In the genomic region with DNA sequence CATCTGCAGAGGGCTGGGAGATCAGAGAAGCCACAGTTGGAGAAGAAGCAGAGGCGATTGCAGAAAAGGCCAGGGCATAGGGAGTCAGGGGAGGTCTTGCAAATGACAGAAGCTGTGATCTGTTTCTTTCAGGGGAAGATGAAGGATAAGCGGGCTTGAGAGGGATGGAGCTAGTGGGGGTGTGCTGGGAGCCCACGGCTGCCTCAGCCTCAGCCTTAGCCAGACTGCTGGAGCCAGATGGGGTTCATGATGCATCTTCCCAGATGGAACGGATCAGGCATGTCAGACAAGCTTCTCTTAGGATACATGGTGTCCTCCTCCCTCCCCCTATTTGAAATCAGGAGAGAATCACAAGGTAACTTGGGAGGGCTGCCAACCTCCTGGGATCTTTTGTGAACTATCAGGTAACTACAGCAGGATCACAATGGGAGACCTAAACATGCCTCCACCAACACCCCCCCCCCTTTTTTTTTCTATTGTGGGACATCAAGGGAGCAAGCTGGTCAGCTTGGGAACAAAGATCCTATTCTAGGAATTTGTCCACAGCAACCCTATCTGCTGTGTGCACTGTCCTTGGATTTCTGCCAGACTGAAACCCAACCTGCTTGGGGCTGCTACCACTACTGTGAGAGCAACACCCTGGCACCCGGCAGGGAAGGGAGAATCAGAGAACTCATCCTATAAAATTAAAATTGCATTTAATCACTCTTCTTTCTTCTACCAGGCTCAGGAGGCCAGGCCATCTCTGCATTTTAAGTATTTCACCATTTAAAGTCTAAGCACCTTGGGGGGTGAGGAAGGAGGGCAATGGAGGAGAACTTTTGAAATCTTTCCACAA, we compare ENCODE assay signal across 9 cellular contexts. TPM values are rescaled to one million over a fixed set of nuclear protein-coding genes. Genes with fewer than 3 reads are reported as not detected.
DNase-seq lines count a peak whose midpoint lies in the region; ATAC-seq and TF ChIP-seq lines count a peak whose summit lies in the region.
"Had no signal": no experiment of that assay in that cellular context is flagged by ENCODE, and none has a peak within 500 bp of the region (broad histone marks: within the 10 kb centered on the region; RNA-seq: fewer than 3 reads in every experiment).

No MANE protein-coding gene starts in this region.

- peak overlapping the region; percentile 14 for H3K4me3 ChIP-seq in coronary artery

- no peaks in the 10 kb centered on the region for H3K36me3 Mint-ChIP-seq in activated naive CD4-positive, alpha-beta T cell treated with anti-CD3 and anti-CD28 coated beads, Interleukin-2, amount 10 ng/mL, durations not matched to agents 7 days and 5 days

- H3K27ac ChIP-seq in coronary artery = peak overlapping the region; percentile 70 to 90

- no peaks in the 10 kb centered on the region for H3K9me3 Mint-ChIP-seq in activated naive CD4-positive, alpha-beta T cell treated with anti-CD3 and anti-CD28 coated beads, Interleukin-2, amount 10 ng/mL, durations not matched to agents 7 days and 5 days
- H3K9me3 Mint-ChIP-seq in stimulated activated naive CD8-positive, alpha-beta T cell treated with anti-CD3 and anti-CD28 coated beads, Interleukin-15, amount 100 ng/mL, for 72 hours = no peaks in the 10 kb centered on the region
- H3K9me3 Mint-ChIP-seq: activated naive CD4-positive, alpha-beta T cell treated with anti-CD3 and anti-CD28 coated beads, Interleukin-2, amount 50 U/mL, for 24 hours had no signal

- no peak for TF ChIP-seq CTCF in coronary artery (IDR thresholded peaks at IDR 0.05)

- peaks cover 65% of the 10 kb centered on the region for H3K27me3 Mint-ChIP-seq in activated naive CD4-positive, alpha-beta T cell treated with anti-CD3 and anti-CD28 coated beads, Interleukin-2, amount 10 ng/mL, durations not matched to agents 7 days and 5 days
- no peaks in the 10 kb centered on the region for H3K27me3 Mint-ChIP-seq in stimulated activated naive CD8-positive, alpha-beta T cell treated with anti-CD3 and anti-CD28 coated beads, Interleukin-15, amount 100 ng/mL, for 72 hours

- no peak overlapping the region for H3K27ac Mint-ChIP-seq in activated naive CD4-positive, alpha-beta T cell treated with anti-CD3 and anti-CD28 coated beads, Interleukin-2, amount 10 ng/mL, durations not matched to agents 7 days and 5 days
- peak overlapping the region in 1 of 2 donors; percentile 23 for H3K27ac Mint-ChIP-seq in stimulated activated naive CD8-positive, alpha-beta T cell treated with anti-CD3 and anti-CD28 coated beads, Interleukin-15, amount 100 ng/mL, for 72 hours
- H3K27ac Mint-ChIP-seq: activated naive CD4-positive, alpha-beta T cell treated with anti-CD3 and anti-CD28 coated beads, Interleukin-2, amount 50 U/mL, for 24 hours had no signal

- DNase-seq in EH (ENCODE audit: low read depth) (peak; percentile 76), NCI-H226 (peak; percentile 46), coronary artery (ENCODE audit: low spot score) (no peak), myocyte (ENCODE audit: low read depth) (peak; percentile 95), ACHN (no peak)
- DNase-seq in activated naive CD4-positive, alpha-beta T cell treated with anti-CD3 and anti-CD28 coated beads, Interleukin-2, amount 10 ng/mL, durations not matched to agents 7 days and 5 days = no peak
- DNase-seq in stimulated activated naive CD8-positive, alpha-beta T cell treated with anti-CD3 and anti-CD28 coated beads, Interleukin-15, amount 100 ng/mL, for 72 hours = no peak

- CTCF ChIA-PET in activated naive CD4-positive, alpha-beta T cell treated with anti-CD3 and anti-CD28 coated beads, Interleukin-2, amount 10 ng/mL, durations not matched to agents 7 days and 5 days (lab: Charles Lee) = interaction anchor here (0.7 to 1.4 kb wide), 2 partner anchors 12 to 26 kb away, joined by 3 read pairs; no protein-coding TSS in a partner anchor

- in situ Hi-C loops in ACHN (cut with HindIII; ENCODE audit: low pct_ligation_motif_present, low pct_unique_long_range_greater_than_20kb, low sequenced_read_pairs) = no loop called here

- H3K4me1 Mint-ChIP-seq in activated naive CD4-positive, alpha-beta T cell treated with anti-CD3 and anti-CD28 coated beads, Interleukin-2, amount 10 ng/mL, durations not matched to agents 7 days and 5 days = no peaks in the 10 kb centered on the region
- no peaks in the 10 kb centered on the region for H3K4me1 Mint-ChIP-seq in stimulated activated naive CD8-positive, alpha-beta T cell treated with anti-CD3 and anti-CD28 coated beads, Interleukin-15, amount 100 ng/mL, for 72 hours
- H3K4me1 Mint-ChIP-seq: activated naive CD4-positive, alpha-beta T cell treated with anti-CD3 and anti-CD28 coated beads, Interleukin-2, amount 50 U/mL, for 24 hours had no signal

- no peak for ATAC-seq in HG02759 (IDR thresholded peaks at IDR 0.05; ENCODE audit: unreplicated experiment)
- ATAC-seq in stimulated activated naive CD8-positive, alpha-beta T cell treated with anti-CD3 and anti-CD28 coated beads, Interleukin-15, amount 100 ng/mL, for 72 hours = no peak

- H3K4me3 Mint-ChIP-seq in activated naive CD4-positive, alpha-beta T cell treated with anti-CD3 and anti-CD28 coated beads, Interleukin-2, amount 10 ng/mL, durations not matched to agents 7 days and 5 days = no peak overlapping the region
- no peak overlapping the region for H3K4me3 Mint-ChIP-seq in stimulated activated naive CD8-positive, alpha-beta T cell treated with anti-CD3 and anti-CD28 coated beads, Interleukin-15, amount 100 ng/mL, for 72 hours
- H3K4me3 Mint-ChIP-seq: activated naive CD4-positive, alpha-beta T cell treated with anti-CD3 and anti-CD28 coated beads, Interleukin-2, amount 50 U/mL, for 24 hours had no signal

RNA-seq across cellular contexts. Expression of gene ATP2A2, which starts 10.7 kb away (rescaled TPM):
- total RNA-seq in myocyte = 438 and 959 TPM in 2 replicates
- 245 TPM for polyA plus RNA-seq in myocyte (2012)

Comparison
In these comparisons a context has a peak if more than half of its experiments do, and no peak if none do; other contexts are left out.
1. DNase-seq: peak in EH (single experiment), NCI-H226 (single experiment) and myocyte (single experiment); none in coronary artery (single experiment), activated naive CD4-positive, alpha-beta T cell treated with anti-CD3 and anti-CD28 coated beads, Interleukin-2, amount 10 ng/mL, durations not matched to agents 7 days and 5 days (single experiment), ACHN (single experiment) and stimulated activated naive CD8-positive, alpha-beta T cell treated with anti-CD3 and anti-CD28 coated beads, Interleukin-15, amount 100 ng/mL, for 72 hours (0 of 2).